ENCODE assay signal across 9 cellular contexts in the genomic region with DNA sequence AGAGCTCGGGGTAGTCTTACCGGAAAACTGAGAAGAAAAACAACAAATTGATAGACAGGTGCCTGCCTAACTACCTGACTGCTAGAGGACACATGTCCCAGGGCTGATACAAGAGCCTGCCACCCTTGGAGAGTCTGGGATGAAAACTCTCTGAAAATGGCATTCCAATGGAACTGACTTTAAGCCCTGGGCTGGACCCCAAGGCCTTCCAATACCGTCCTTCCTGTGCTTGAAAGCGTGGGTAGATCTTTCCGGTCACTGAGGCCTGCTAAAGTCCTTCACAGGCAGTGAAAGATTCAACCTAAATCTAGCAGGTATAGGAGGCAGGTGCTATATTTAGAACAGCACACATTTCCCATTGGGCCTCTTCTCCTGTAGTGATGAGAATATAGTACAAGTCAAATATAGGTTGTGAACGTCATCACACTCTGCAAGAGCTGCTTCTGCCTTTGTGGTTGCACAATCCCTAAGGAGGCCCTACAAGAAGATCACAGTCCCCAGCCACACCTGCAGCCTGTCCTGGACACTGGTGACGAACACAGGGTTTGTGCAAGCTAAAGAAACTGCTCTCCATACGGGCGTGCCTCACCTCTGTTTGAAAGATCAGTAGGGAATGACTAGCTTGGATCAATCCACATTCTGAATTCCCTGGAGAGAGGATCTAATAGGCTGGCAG. TPM values are rescaled to one million over a fixed set of nuclear protein-coding genes. Genes with fewer than 3 reads are reported as not detected.
DNase-seq lines count a peak whose midpoint lies in the region; ATAC-seq, FAIRE-seq and TF ChIP-seq lines count a peak whose summit lies in the region.
"Had no signal": no experiment of that assay in that cellular context is flagged by ENCODE, and none has a peak within 500 bp of the region (broad histone marks: within the 10 kb centered on the region; RNA-seq: fewer than 3 reads in every experiment).

No MANE protein-coding gene starts in this region.

- H2AFZ ChIP-seq in ACC112 (ENCODE audit: low read length, unreplicated experiment) (peak overlapping the region; percentile 93), IMR-90 (replicated peaks; ENCODE audit: low read length, poor library complexity) (peak overlapping the region; percentile 98)

- H3K36me3 ChIP-seq in ACC112 (ENCODE audit: insufficient read depth, low read length) (0 out of 2 replicates have a peak, but pooled peaks cover 4% of the 10 kb centered on the region), IMR-90 (ENCODE audit: control insufficient read depth, insufficient read depth, low read length) (no peaks in the 10 kb centered on the region; the same call in 1 of the 2 replicates), mesendoderm (ENCODE audit: control insufficient read depth, insufficient read depth, low read length) (no peaks in the 10 kb centered on the region)

- 0 out of 2 replicates have a peak, but pooled peaks cover 6% of the 10 kb centered on the region for H4K20me1 ChIP-seq in IMR-90 (ENCODE audit: insufficient read depth, low read length)

- H2AK5ac ChIP-seq in IMR-90 (ENCODE audit: low read depth, low read length) (no peak overlapping the region), mesendoderm (ENCODE audit: low read length) (no peak overlapping the region)

- BruUV-seq in IMR-90 (replicated peaks; lab: Mats Ljungman, UMichigan), result no TSS peak

- peaks cover 35% of the 10 kb centered on the region for H3K79me2 ChIP-seq in ACC112 (ENCODE audit: control insufficient read depth, insufficient read depth, low read length, unreplicated experiment)
- peaks cover 23% of the 10 kb centered on the region for H3K79me2 ChIP-seq in mesendoderm (ENCODE audit: control insufficient read depth, insufficient read depth, low read length)

- H2BK5ac ChIP-seq in IMR-90 (ENCODE audit: low read depth, low read length, poor library complexity, severe bottlenecking) (peak overlapping the region; percentile 18), mesendoderm (ENCODE audit: low read length) (no peak overlapping the region)

- ATAC-seq in IMR-90 (ENCODE audit: low read depth), result no peak
- ATAC-seq in GM18519 (IDR thresholded peaks at IDR 0.05; ENCODE audit: low FRiP score, unreplicated experiment), result no peak

- DNase-seq in IMR-90, result no peak
- DNase-seq in mesendoderm, result no peak
- no peak for DNase-seq in GM12891 (ENCODE audit: insufficient read length, low spot score)
- DNase-seq in NCI-H1930 (lab: John Stamatoyannopoulos, UW), result no peak
- DNase-seq in HK-2 (ENCODE audit: unreplicated experiment), result no peak

- in situ Hi-C loops in IMR-90 (cut with MboI; ENCODE audit: low sequenced_read_pairs), result no loop called here

- TF ChIP-seq RAD21 in IMR-90 (IDR thresholded peaks at IDR 0.05; ENCODE audit: low read length), result no peak

- no peak for TF ChIP-seq CTCF in IMR-90 (conservative IDR thresholded peaks at IDR 0.05; ENCODE audit: low read depth, low read length)

- H4K91ac ChIP-seq in IMR-90 (ENCODE audit: insufficient read depth, low read depth, low read length), result peak overlapping the region; percentile 46

- H3K23ac ChIP-seq in IMR-90 (ENCODE audit: low read depth, low read length) (no peak overlapping the region), mesendoderm (ENCODE audit: low read length) (no peak overlapping the region)

- H3K4me2 ChIP-seq in IMR-90 (ENCODE audit: low read depth, low read length) (no peak overlapping the region; the same call in 1 of the 2 replicates), mesendoderm (ENCODE audit: low read length) (no peak overlapping the region)

- no peak for FAIRE-seq in GM12891 (lab: Jason Lieb, UNC)
- FAIRE-seq: endometrium had no signal

- CTCF ChIA-PET in IMR-90 (lab: Yijun Ruan, JAX), result interaction anchor here (1.0 to 1.3 kb wide), 2 partner anchors 13 to 251 kb away, joined by 3 read pairs; no protein-coding TSS in a partner anchor

- H3K4me1 ChIP-seq in ACC112 (ENCODE audit: control insufficient read depth, insufficient read depth, low read length, unreplicated experiment) (peaks cover 34% of the 10 kb centered on the region), IMR-90 (ENCODE audit: control insufficient read depth, insufficient read depth, low read length) (peaks cover 8% of the 10 kb centered on the region), mesendoderm (ENCODE audit: control insufficient read depth, low read depth, low read length) (peaks cover 6% of the 10 kb centered on the region)

- H3K9me1 ChIP-seq in IMR-90 (ENCODE audit: insufficient read depth, low read length), result peaks cover 11% of the 10 kb centered on the region

- intact Hi-C loops in IMR-90 (cut with micrococcal nuclease), result loop anchor here (1.0 kb wide), 1 partner anchor 31 kb away; no protein-coding TSS in a partner anchor

- peak overlapping the region; percentile 46 for H2AK9ac ChIP-seq in IMR-90 (replicated peaks; ENCODE audit: low read depth, low read length, poor library complexity)

- H3K27ac ChIP-seq in ACC112 (ENCODE audit: low read depth, low read length) (peak overlapping the region; percentile 75), IMR-90 (ENCODE audit: insufficient read depth, low read length) (peak overlapping the region; percentile 41; the same call in 1 of the 2 replicates), angular gyrus (ENCODE audit: low read depth, low read length) (peak overlapping the region; percentile 88), mesendoderm (ENCODE audit: low read depth, low read length) (no peak overlapping the region)

- H3K56ac ChIP-seq in IMR-90 (ENCODE audit: extremely low read depth, insufficient read depth, low read length) (no peak overlapping the region), mesendoderm (ENCODE audit: low read length) (peak overlapping the region; percentile 62)

- H2BK120ac ChIP-seq in IMR-90 (ENCODE audit: low read depth, low read length), result peak overlapping the region; percentile 58; the same call in 1 of the 2 replicates
- H2BK120ac ChIP-seq in mesendoderm (ENCODE audit: low read depth, low read length), result no peak overlapping the region

- peak overlapping the region; percentile 71 to 98 for H4K8ac ChIP-seq in IMR-90 (ENCODE audit: low read depth in 2 of 2, low read length in 2 of 2)
- no peak overlapping the region for H4K8ac ChIP-seq in mesendoderm (ENCODE audit: low read depth, low read length)

- POLR2A ChIA-PET in IMR-90 (lab: Charles Lee; ENCODE audit: unreplicated experiment), result interaction anchor here (0.5 to 1.2 kb wide), 3 partner anchors 201 to 1052 kb away, joined by 4 to 13 read pairs (median 5); no protein-coding TSS in a partner anchor

- TF ChIP-seq POLR2A in IMR-90 (IDR thresholded peaks at IDR 0.05; ENCODE audit: low read depth, low read length) (no peak), GM12891 (IDR thresholded peaks at IDR 0.05; ENCODE audit: low read depth, low read length) (no peak)

- no peaks in the 10 kb centered on the region for H3K9me3 ChIP-seq in IMR-90 (ENCODE audit: control insufficient read depth, insufficient read depth, low read length)

- H2BK15ac ChIP-seq in IMR-90 (ENCODE audit: low read depth, low read length), result 0 out of 3 replicates have a peak overlapping the region, but pooled peaks have one; percentile 39
- H2BK15ac ChIP-seq in mesendoderm (replicated peaks; ENCODE audit: low read depth), result no peak overlapping the region

- H3K4me3 ChIP-seq in ACC112 (ENCODE audit: low read depth, low read length), result peak overlapping the region; percentile 98
- H3K4me3 ChIP-seq in IMR-90 (ENCODE audit: insufficient read depth, low read depth, low read length), result no peak overlapping the region
- H3K4me3 ChIP-seq in mesendoderm (ENCODE audit: low read length), result no peak overlapping the region

- dilution Hi-C loops in IMR-90 (cut with HindIII; ENCODE audit: low sequenced_read_pairs, unreplicated experiment), result no loop called here

- H3K4ac ChIP-seq in IMR-90 (ENCODE audit: low read depth, low read length) (peak overlapping the region; percentile 76), mesendoderm (ENCODE audit: low read depth, low read length) (peak overlapping the region; percentile 27)

- WGBS in IMR-90 (ENCODE audit: extremely low coverage in 2 of 2, insufficient read length in 1 of 2), 2 experiments, result 100% methylated on average over 2 of the region's 9 CpGs; no CpG with 5 or more reads in 1 of the 2 experiments
- no CpG with 5 or more reads among the region's 9 CpGs for WGBS in mesendoderm (ENCODE audit: extremely low coverage, insufficient coverage, low lambda C conversion rate)

- peak overlapping the region; percentile 75 for H2BK20ac ChIP-seq in IMR-90 (ENCODE audit: low read depth, low read length)

- H3K27me3 ChIP-seq in ACC112 (ENCODE audit: insufficient read depth, low read length), result no peaks in the 10 kb centered on the region
- H3K27me3 ChIP-seq in IMR-90 (ENCODE audit: control insufficient read depth, insufficient read depth, low read length), result no peaks in the 10 kb centered on the region
- H3K27me3 ChIP-seq in mesendoderm (ENCODE audit: insufficient read depth, low read length, poor library complexity), result no peaks in the 10 kb centered on the region

- H3K9ac ChIP-seq in IMR-90 (ENCODE audit: low read depth, low read length), result no peak overlapping the region
- no peak overlapping the region for H3K9ac ChIP-seq in mesendoderm (ENCODE audit: low read length)

- H4K5ac ChIP-seq in IMR-90 (ENCODE audit: low read depth, low read length), result no peak overlapping the region
- H4K5ac ChIP-seq in mesendoderm (ENCODE audit: low read length), result no peak overlapping the region

- H3K14ac ChIP-seq in IMR-90 (replicated peaks; ENCODE audit: low read depth, low read length), result 0 out of 2 replicates have a peak overlapping the region, but pooled peaks have one; percentile 63

- H3K18ac ChIP-seq in IMR-90 (ENCODE audit: low read depth, low read length) (no peak overlapping the region), mesendoderm (ENCODE audit: low read length) (peak overlapping the region; percentile 86)

- H3K79me1 ChIP-seq in IMR-90 (ENCODE audit: low read depth in 1 of 2, low read length in 2 of 2) (peaks cover 11 to 18% of the 10 kb centered on the region in 2 experiments), mesendoderm (ENCODE audit: low read length) (no peaks in the 10 kb centered on the region)

RNA-seq across cellular contexts. Expression of gene CHML, which starts 0.8 kb away (rescaled TPM):
- 25.6 and 34.2 TPM in 2 replicates for total RNA-seq in IMR-90 (2012; rRNA removed)
- polyA plus RNA-seq in IMR-90 (2012; rRNA removed), result 5.3 and 5.6 TPM in 2 replicates
- 1.6 and 2.2 TPM in 2 replicates for polyA plus RNA-seq in IMR-90 (2012; cell fraction: cytosol; rRNA removed)
- polyA plus RNA-seq in IMR-90 (2012; cell fraction: nucleus; rRNA removed; ENCODE audit: low replicate concordance), result 2.4 and 9.2 TPM in 2 replicates
- polyA plus RNA-seq in mesendoderm (2013, experiment 1 of 2), result 24.1 TPM
- polyA plus RNA-seq in mesendoderm (2013, experiment 2 of 2), result 24.6 TPM
- polyA plus RNA-seq in GM12891 (2012; ENCODE audit: low read depth, missing spikeins), result 4.2 TPM

RNA-seq across cellular contexts. Expression of gene OPN3, which starts 0.8 kb away (rescaled TPM):
- total RNA-seq in IMR-90 (2012; rRNA removed), result 21.1 and 21.9 TPM in 2 replicates
- 11.0 and 16.4 TPM in 2 replicates for polyA plus RNA-seq in IMR-90 (2012; rRNA removed)
- 5.4 and 9.5 TPM in 2 replicates for polyA plus RNA-seq in IMR-90 (2012; cell fraction: cytosol; rRNA removed)
- polyA plus RNA-seq in IMR-90 (2012; cell fraction: nucleus; rRNA removed; ENCODE audit: low replicate concordance), result 3.1 and 11.8 TPM in 2 replicates
- polyA plus RNA-seq in mesendoderm (2013, experiment 1 of 2), result 15.1 TPM
- polyA plus RNA-seq in mesendoderm (2013, experiment 2 of 2), result 15.1 TPM
- polyA plus RNA-seq in GM12891 (2012; ENCODE audit: low read depth, missing spikeins), result 6.5 TPM

RNA-seq across cellular contexts. Expression of gene WDR64, which starts 11.1 kb away (rescaled TPM):
- total RNA-seq in IMR-90 (2012; rRNA removed), result not detected in 2 replicates
- polyA plus RNA-seq in IMR-90 (2012; rRNA removed), result not detected in 2 replicates
- polyA plus RNA-seq in IMR-90 (2012; cell fraction: cytosol; rRNA removed), result not detected in 2 replicates
- polyA plus RNA-seq in IMR-90 (2012; cell fraction: nucleus; rRNA removed; ENCODE audit: low replicate concordance), result not detected in 2 replicates
- polyA plus RNA-seq in mesendoderm (2013, experiment 1 of 2), result not detected
- not detected for polyA plus RNA-seq in mesendoderm (2013, experiment 2 of 2)
- polyA plus RNA-seq in GM12891 (2012; ENCODE audit: low read depth, missing spikeins), result not detected
